ENCODE assay signal across 15 cellular contexts in the genomic region with DNA sequence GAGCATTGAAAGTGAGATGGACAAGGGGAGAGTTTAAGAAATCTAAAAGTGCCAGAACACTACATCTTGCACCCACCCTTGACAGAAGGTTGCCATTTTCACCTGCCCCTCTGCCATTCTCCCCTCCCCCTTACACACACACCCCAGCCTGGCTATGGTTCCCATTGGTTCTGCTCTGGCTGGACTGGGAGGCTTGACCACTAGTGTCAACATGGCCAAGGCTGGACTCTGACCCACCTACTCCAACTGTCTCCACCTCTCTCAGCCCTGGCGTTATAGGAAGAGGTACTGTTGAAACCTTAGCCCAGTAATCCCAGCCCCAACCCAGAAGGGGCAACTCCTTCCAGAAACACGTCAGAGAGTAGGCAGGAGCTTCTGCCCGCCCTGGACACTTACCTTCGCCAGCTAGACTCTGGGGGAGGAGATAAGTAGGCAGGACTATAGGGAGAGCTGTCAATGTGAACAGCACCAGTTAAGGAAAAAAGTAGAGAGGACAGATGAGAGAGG. TPM values are rescaled to one million over a fixed set of nuclear protein-coding genes. Genes with fewer than 3 reads are reported as not detected.
DNase-seq lines count a peak whose midpoint lies in the region; ATAC-seq, FAIRE-seq and TF ChIP-seq lines count a peak whose summit lies in the region.
"Had no signal": no experiment of that assay in that cellular context is flagged by ENCODE, and none has a peak within 500 bp of the region (broad histone marks: within the 10 kb centered on the region; RNA-seq: fewer than 3 reads in every experiment).

No MANE protein-coding gene starts in this region.

- POLR2A ChIA-PET in activated CD8-positive, alpha-beta T cell treated with anti-CD3 and anti-CD28 coated beads, Interleukin-2, amount 10 ng/mL, durations not matched to agents 7 days and 5 days (lab: Charles Lee): interaction anchor here (0.6 to 7.4 kb wide), 5 partner anchors 8 to 284 kb away, joined by 3 to 63 read pairs (median 4); a partner anchor contains a TSS

- no peak overlapping the region for H3K4me3 ChIP-seq in kidney (ENCODE audit: low read length in 2 of 2)
- H3K4me3 ChIP-seq: breast epithelium had no signal

- H3K27me3 Mint-ChIP-seq in activated naive CD4-positive, alpha-beta T cell treated with anti-CD3 and anti-CD28 coated beads, Interleukin-2, amount 10 ng/mL, durations not matched to agents 7 days and 5 days: no peaks in the 10 kb centered on the region
- no peaks in the 10 kb centered on the region for H3K27me3 Mint-ChIP-seq in activated CD8-positive, alpha-beta T cell treated with anti-CD3 and anti-CD28 coated beads, Interleukin-2, amount 10 ng/mL, durations not matched to agents 7 days and 5 days (ENCODE audit: low read depth)
- H3K27me3 Mint-ChIP-seq in stimulated activated memory B cell treated with anti-CD40 and anti-IgM and Interleukin-4, amounts not matched to agents 10 μg/mL and 1 μg/mL and 100 μg/mL, for 72 hours: no peaks in the 10 kb centered on the region

- CTCF ChIA-PET in activated naive CD4-positive, alpha-beta T cell treated with anti-CD3 and anti-CD28 coated beads, Interleukin-2, amount 10 ng/mL, durations not matched to agents 7 days and 5 days (lab: Charles Lee): no interaction called here
- CTCF ChIA-PET in activated CD8-positive, alpha-beta T cell treated with anti-CD3 and anti-CD28 coated beads, Interleukin-2, amount 10 ng/mL, durations not matched to agents 7 days and 5 days (lab: Charles Lee): interaction anchor here (1.4 to 5.4 kb wide), 2 partner anchors 7 to 32 kb away, joined by 3 to 28 read pairs; a partner anchor contains a TSS

- H3K36me3 Mint-ChIP-seq in activated naive CD4-positive, alpha-beta T cell treated with anti-CD3 and anti-CD28 coated beads, Interleukin-2, amount 10 ng/mL, durations not matched to agents 7 days and 5 days: peaks cover 51% of the 10 kb centered on the region
- H3K36me3 Mint-ChIP-seq in activated CD8-positive, alpha-beta T cell treated with anti-CD3 and anti-CD28 coated beads, Interleukin-2, amount 10 ng/mL, durations not matched to agents 7 days and 5 days (ENCODE audit: low read depth): peaks cover 56% of the 10 kb centered on the region
- H3K36me3 Mint-ChIP-seq in stimulated activated memory B cell treated with anti-CD40 and anti-IgM and Interleukin-4, amounts not matched to agents 10 μg/mL and 1 μg/mL and 100 μg/mL, for 72 hours: peaks cover 63% of the 10 kb centered on the region

- no peak overlapping the region for H3K27ac ChIP-seq in kidney (ENCODE audit: low read depth in 2 of 2, low read length in 2 of 2)
- H3K27ac ChIP-seq: breast epithelium had no signal

- ATAC-seq in activated CD8-positive, alpha-beta T cell treated with anti-CD3 and anti-CD28 coated beads, Interleukin-2, amount 10 ng/mL, durations not matched to agents 7 days and 5 days: no peak
- no peak for ATAC-seq in stimulated activated memory B cell treated with anti-CD40 and anti-IgM and Interleukin-4, amounts not matched to agents 10 μg/mL and 1 μg/mL and 100 μg/mL, for 72 hours
- no peak for ATAC-seq in HG02610 (IDR thresholded peaks at IDR 0.05; ENCODE audit: unreplicated experiment)

- no peak for TF ChIP-seq CTCF in kidney (IDR thresholded peaks at IDR 0.05; ENCODE audit: borderline replicate concordance, extremely low read depth, insufficient read depth)

- H3K9ac ChIP-seq in kidney (ENCODE audit: low read length in 2 of 2): no peak overlapping the region

- intact Hi-C loops in kidney (cut with DNase I): no loop called here

- DNase-seq in activated naive CD4-positive, alpha-beta T cell treated with anti-CD3 and anti-CD28 coated beads, Interleukin-2, amount 10 ng/mL, durations not matched to agents 7 days and 5 days: no peak
- no peak for DNase-seq in activated naive CD4-positive, alpha-beta T cell (lab: John Stamatoyannopoulos, UW)
- DNase-seq in activated CD8-positive, alpha-beta T cell treated with anti-CD3 and anti-CD28 coated beads, Interleukin-2, amount 10 ng/mL, durations not matched to agents 7 days and 5 days: no peak
- DNase-seq in kidney (peak; percentile 14), iPS-NIHi7 (ENCODE audit: extremely low spot score) (no peak), GF-D8 (lab: John Stamatoyannopoulos, UW) (no peak)
- DNase-seq: activated CD4-positive, alpha-beta T cell treated with anti-CD3 and anti-CD28 coated beads for 48 hours; activated gamma-delta T cell; Karpas-422; NCI-H146; NCI-H446 treated with DMSO at 0.1 percent for 48 hours; SHP77 had no signal

- peaks cover 45% of the 10 kb centered on the region for H3K4me1 Mint-ChIP-seq in activated naive CD4-positive, alpha-beta T cell treated with anti-CD3 and anti-CD28 coated beads, Interleukin-2, amount 10 ng/mL, durations not matched to agents 7 days and 5 days
- peaks cover 48% of the 10 kb centered on the region for H3K4me1 Mint-ChIP-seq in activated CD8-positive, alpha-beta T cell treated with anti-CD3 and anti-CD28 coated beads, Interleukin-2, amount 10 ng/mL, durations not matched to agents 7 days and 5 days (ENCODE audit: low read depth)
- peaks cover 73% of the 10 kb centered on the region for H3K4me1 Mint-ChIP-seq in stimulated activated memory B cell treated with anti-CD40 and anti-IgM and Interleukin-4, amounts not matched to agents 10 μg/mL and 1 μg/mL and 100 μg/mL, for 72 hours

- peaks cover 22 to 38% of the 10 kb centered on the region in 2 donors for H3K36me3 ChIP-seq in kidney (ENCODE audit: control insufficient read depth in 1 of 2, insufficient read depth in 2 of 2, low read length in 2 of 2)

- FAIRE-seq in kidney (lab: Jason Lieb, UNC): no peak

- H3K9me3 Mint-ChIP-seq in activated naive CD4-positive, alpha-beta T cell treated with anti-CD3 and anti-CD28 coated beads, Interleukin-2, amount 10 ng/mL, durations not matched to agents 7 days and 5 days: no peaks in the 10 kb centered on the region
- H3K9me3 Mint-ChIP-seq in activated CD8-positive, alpha-beta T cell treated with anti-CD3 and anti-CD28 coated beads, Interleukin-2, amount 10 ng/mL, durations not matched to agents 7 days and 5 days (ENCODE audit: insufficient read depth): no peaks in the 10 kb centered on the region
- no peaks in the 10 kb centered on the region for H3K9me3 Mint-ChIP-seq in stimulated activated memory B cell treated with anti-CD40 and anti-IgM and Interleukin-4, amounts not matched to agents 10 μg/mL and 1 μg/mL and 100 μg/mL, for 72 hours

- no peaks in the 10 kb centered on the region for H3K9me3 ChIP-seq in kidney (ENCODE audit: control insufficient read depth in 1 of 2, low read length in 2 of 2)
- H3K9me3 ChIP-seq: breast epithelium had no signal

- H3K4me1 ChIP-seq in kidney (ENCODE audit: control insufficient read depth in 1 of 2, insufficient read depth in 1 of 2, low read depth in 1 of 2, low read length in 2 of 2): peaks cover 14 to 18% of the 10 kb centered on the region in 2 donors

- peak overlapping the region; percentile 22 for H3K4me3 Mint-ChIP-seq in activated naive CD4-positive, alpha-beta T cell treated with anti-CD3 and anti-CD28 coated beads, Interleukin-2, amount 10 ng/mL, durations not matched to agents 7 days and 5 days
- no peak overlapping the region for H3K4me3 Mint-ChIP-seq in activated CD8-positive, alpha-beta T cell treated with anti-CD3 and anti-CD28 coated beads, Interleukin-2, amount 10 ng/mL, durations not matched to agents 7 days and 5 days
- peak overlapping the region; percentile 11 for H3K4me3 Mint-ChIP-seq in stimulated activated memory B cell treated with anti-CD40 and anti-IgM and Interleukin-4, amounts not matched to agents 10 μg/mL and 1 μg/mL and 100 μg/mL, for 72 hours

- H3K27ac Mint-ChIP-seq in activated naive CD4-positive, alpha-beta T cell treated with anti-CD3 and anti-CD28 coated beads, Interleukin-2, amount 10 ng/mL, durations not matched to agents 7 days and 5 days: peak overlapping the region; percentile 77
- peak overlapping the region; percentile 58 for H3K27ac Mint-ChIP-seq in activated CD8-positive, alpha-beta T cell treated with anti-CD3 and anti-CD28 coated beads, Interleukin-2, amount 10 ng/mL, durations not matched to agents 7 days and 5 days
- H3K27ac Mint-ChIP-seq in stimulated activated memory B cell treated with anti-CD40 and anti-IgM and Interleukin-4, amounts not matched to agents 10 μg/mL and 1 μg/mL and 100 μg/mL, for 72 hours: peak overlapping the region; percentile 52

RNA-seq across cellular contexts. Expression of a gene that starts 4.5 kb away (rescaled TPM):
- total RNA-seq in activated CD8-positive, alpha-beta T cell treated with anti-CD3 and anti-CD28 coated beads, Interleukin-2, amount 10 ng/mL, durations not matched to agents 7 days and 5 days: 100 to 1,000 TPM in 1 of 2 experiments, 10 to 100 TPM in 1; 85.1 to 104 TPM
- total RNA-seq in kidney: 44.8 TPM
- 28.6 TPM for polyA plus RNA-seq in kidney (ENCODE audit: insufficient read depth, low read depth, low replicate concordance)

RNA-seq across cellular contexts. Expression of a gene that starts 7.4 kb away (rescaled TPM):
- total RNA-seq in activated CD8-positive, alpha-beta T cell treated with anti-CD3 and anti-CD28 coated beads, Interleukin-2, amount 10 ng/mL, durations not matched to agents 7 days and 5 days: 100 to 1,000 TPM; 140 to 143 TPM
- 60.6 TPM for total RNA-seq in kidney
- polyA plus RNA-seq in kidney (ENCODE audit: insufficient read depth, low read depth, low replicate concordance): 13.2 TPM

RNA-seq across cellular contexts. Expression of a gene that starts 9.4 kb away (rescaled TPM):
- total RNA-seq in activated CD8-positive, alpha-beta T cell treated with anti-CD3 and anti-CD28 coated beads, Interleukin-2, amount 10 ng/mL, durations not matched to agents 7 days and 5 days: 10 to 100 TPM; 35.7 to 36.5 TPM
- 125 TPM for total RNA-seq in kidney
- polyA plus RNA-seq in kidney (ENCODE audit: insufficient read depth, low read depth, low replicate concordance): 106 TPM

RNA-seq across cellular contexts. Expression of a gene that starts 13.8 kb away (rescaled TPM):
- total RNA-seq in activated CD8-positive, alpha-beta T cell treated with anti-CD3 and anti-CD28 coated beads, Interleukin-2, amount 10 ng/mL, durations not matched to agents 7 days and 5 days: 1 to 10 TPM; 5.7 to 9.0 TPM
- 10.9 TPM for total RNA-seq in kidney
- polyA plus RNA-seq in kidney (ENCODE audit: insufficient read depth, low read depth, low replicate concordance): 9.3 TPM

RNA-seq across cellular contexts. Expression of a gene that starts 23.6 kb away (rescaled TPM):
- 100 to 1,000 TPM; 133 to 140 TPM for total RNA-seq in activated CD8-positive, alpha-beta T cell treated with anti-CD3 and anti-CD28 coated beads, Interleukin-2, amount 10 ng/mL, durations not matched to agents 7 days and 5 days
- 97.0 TPM for total RNA-seq in kidney
- polyA plus RNA-seq in kidney (ENCODE audit: insufficient read depth, low read depth, low replicate concordance): 188 TPM
